2 cellular contexts compared by ENCODE assay signal in the genomic region with DNA sequence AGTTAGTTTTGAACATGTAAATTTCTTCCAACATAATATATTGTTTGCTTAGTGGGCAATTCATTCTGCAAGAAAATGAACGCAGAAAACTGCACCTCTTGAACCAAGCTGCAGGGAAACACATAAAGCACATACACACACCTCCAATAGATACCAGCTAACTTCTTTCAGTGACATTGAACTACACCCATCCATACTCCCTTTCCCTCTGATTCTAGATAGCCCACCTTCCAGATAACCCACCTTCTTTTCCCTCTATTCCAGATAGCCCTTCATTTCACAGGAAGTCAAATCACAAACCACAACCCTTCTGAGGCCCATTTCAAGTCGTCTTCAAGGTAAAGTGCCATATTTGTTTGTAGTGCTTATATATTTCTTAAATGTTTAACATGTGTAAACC.
A peak's percentile ranks its signal among the peaks of the same experiment; 100 is the strongest.
TF ChIP-seq lines count a peak whose summit lies in the region.

No MANE protein-coding gene starts in this region.

TF ChIP-seq in WTC11, 78 proteins besides CTCF, POLR2A, EP300 and RAD21 (continues in another document):
- TF ChIP-seq, protein P1, sequence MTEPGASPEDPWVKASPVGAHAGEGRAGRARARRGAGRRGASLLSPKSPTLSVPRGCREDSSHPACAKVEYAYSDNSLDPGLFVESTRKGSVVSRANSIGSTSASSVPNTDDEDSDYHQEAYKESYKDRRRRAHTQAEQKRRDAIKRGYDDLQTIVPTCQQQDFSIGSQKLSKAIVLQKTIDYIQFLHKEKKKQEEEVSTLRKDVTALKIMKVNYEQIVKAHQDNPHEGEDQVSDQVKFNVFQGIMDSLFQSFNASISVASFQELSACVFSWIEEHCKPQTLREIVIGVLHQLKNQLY (CRISPR knock-in tag; IDR thresholded peaks at IDR 0.05), result no peak
- TF ChIP-seq, protein P2, sequence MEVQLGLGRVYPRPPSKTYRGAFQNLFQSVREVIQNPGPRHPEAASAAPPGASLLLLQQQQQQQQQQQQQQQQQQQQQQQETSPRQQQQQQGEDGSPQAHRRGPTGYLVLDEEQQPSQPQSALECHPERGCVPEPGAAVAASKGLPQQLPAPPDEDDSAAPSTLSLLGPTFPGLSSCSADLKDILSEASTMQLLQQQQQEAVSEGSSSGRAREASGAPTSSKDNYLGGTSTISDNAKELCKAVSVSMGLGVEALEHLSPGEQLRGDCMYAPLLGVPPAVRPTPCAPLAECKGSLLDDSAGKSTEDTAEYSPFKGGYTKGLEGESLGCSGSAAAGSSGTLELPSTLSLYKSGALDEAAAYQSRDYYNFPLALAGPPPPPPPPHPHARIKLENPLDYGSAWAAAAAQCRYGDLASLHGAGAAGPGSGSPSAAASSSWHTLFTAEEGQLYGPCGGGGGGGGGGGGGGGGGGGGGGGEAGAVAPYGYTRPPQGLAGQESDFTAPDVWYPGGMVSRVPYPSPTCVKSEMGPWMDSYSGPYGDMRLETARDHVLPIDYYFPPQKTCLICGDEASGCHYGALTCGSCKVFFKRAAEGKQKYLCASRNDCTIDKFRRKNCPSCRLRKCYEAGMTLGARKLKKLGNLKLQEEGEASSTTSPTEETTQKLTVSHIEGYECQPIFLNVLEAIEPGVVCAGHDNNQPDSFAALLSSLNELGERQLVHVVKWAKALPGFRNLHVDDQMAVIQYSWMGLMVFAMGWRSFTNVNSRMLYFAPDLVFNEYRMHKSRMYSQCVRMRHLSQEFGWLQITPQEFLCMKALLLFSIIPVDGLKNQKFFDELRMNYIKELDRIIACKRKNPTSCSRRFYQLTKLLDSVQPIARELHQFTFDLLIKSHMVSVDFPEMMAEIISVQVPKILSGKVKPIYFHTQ (CRISPR knock-in tag; IDR thresholded peaks at IDR 0.05), result peak; percentile 48
- TF ChIP-seq SP1 (CRISPR knock-in tag; conservative IDR thresholded peaks at IDR 0.05) (no peak), FOXJ3 (CRISPR knock-in tag; IDR thresholded peaks at IDR 0.05; ENCODE audit: borderline replicate concordance) (no peak), ZNF232 (CRISPR knock-in tag; IDR thresholded peaks at IDR 0.05) (no peak), FOXK1 (CRISPR knock-in tag; IDR thresholded peaks at IDR 0.05) (no peak), EMX1 (CRISPR knock-in tag; IDR thresholded peaks at IDR 0.05) (no peak), GRHL2 (CRISPR knock-in tag; IDR thresholded peaks at IDR 0.05; ENCODE audit: insufficient replicate concordance, severe bottlenecking) (no peak), NR1H2 (CRISPR knock-in tag; IDR thresholded peaks at IDR 0.05) (no peak), ZNF121 (CRISPR knock-in tag; IDR thresholded peaks at IDR 0.05) (no peak), ZNF671 (CRISPR knock-in tag; IDR thresholded peaks at IDR 0.05) (peak; percentile 13; the same call in 1 of the 2 replicates)
- TF ChIP-seq, protein P3, sequence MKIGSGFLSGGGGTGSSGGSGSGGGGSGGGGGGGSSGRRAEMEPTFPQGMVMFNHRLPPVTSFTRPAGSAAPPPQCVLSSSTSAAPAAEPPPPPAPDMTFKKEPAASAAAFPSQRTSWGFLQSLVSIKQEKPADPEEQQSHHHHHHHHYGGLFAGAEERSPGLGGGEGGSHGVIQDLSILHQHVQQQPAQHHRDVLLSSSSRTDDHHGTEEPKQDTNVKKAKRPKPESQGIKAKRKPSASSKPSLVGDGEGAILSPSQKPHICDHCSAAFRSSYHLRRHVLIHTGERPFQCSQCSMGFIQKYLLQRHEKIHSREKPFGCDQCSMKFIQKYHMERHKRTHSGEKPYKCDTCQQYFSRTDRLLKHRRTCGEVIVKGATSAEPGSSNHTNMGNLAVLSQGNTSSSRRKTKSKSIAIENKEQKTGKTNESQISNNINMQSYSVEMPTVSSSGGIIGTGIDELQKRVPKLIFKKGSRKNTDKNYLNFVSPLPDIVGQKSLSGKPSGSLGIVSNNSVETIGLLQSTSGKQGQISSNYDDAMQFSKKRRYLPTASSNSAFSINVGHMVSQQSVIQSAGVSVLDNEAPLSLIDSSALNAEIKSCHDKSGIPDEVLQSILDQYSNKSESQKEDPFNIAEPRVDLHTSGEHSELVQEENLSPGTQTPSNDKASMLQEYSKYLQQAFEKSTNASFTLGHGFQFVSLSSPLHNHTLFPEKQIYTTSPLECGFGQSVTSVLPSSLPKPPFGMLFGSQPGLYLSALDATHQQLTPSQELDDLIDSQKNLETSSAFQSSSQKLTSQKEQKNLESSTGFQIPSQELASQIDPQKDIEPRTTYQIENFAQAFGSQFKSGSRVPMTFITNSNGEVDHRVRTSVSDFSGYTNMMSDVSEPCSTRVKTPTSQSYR (CRISPR knock-in tag; IDR thresholded peaks at IDR 0.05), result no peak
- TF ChIP-seq, protein P4, sequence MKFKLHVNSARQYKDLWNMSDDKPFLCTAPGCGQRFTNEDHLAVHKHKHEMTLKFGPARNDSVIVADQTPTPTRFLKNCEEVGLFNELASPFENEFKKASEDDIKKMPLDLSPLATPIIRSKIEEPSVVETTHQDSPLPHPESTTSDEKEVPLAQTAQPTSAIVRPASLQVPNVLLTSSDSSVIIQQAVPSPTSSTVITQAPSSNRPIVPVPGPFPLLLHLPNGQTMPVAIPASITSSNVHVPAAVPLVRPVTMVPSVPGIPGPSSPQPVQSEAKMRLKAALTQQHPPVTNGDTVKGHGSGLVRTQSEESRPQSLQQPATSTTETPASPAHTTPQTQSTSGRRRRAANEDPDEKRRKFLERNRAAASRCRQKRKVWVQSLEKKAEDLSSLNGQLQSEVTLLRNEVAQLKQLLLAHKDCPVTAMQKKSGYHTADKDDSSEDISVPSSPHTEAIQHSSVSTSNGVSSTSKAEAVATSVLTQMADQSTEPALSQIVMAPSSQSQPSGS (CRISPR knock-in tag; IDR thresholded peaks at IDR 0.05; ENCODE audit: borderline replicate concordance, low read depth), result no peak
- TF ChIP-seq, protein P5, sequence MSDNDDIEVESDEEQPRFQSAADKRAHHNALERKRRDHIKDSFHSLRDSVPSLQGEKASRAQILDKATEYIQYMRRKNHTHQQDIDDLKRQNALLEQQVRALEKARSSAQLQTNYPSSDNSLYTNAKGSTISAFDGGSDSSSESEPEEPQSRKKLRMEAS (CRISPR knock-in tag; IDR thresholded peaks at IDR 0.05), result no peak

TF ChIP-seq in H1, 55 proteins besides CTCF, POLR2A, EP300 and RAD21:
- TF ChIP-seq POLR2AphosphoS5 (IDR thresholded peaks at IDR 0.05; ENCODE audit: low read depth, low read length) (0 out of 2 replicates have a peak, but pooled peaks have one; percentile 30), CHD2 (IDR thresholded peaks at IDR 0.05; ENCODE audit: low read length) (no peak)
